ENCODE assay signal across 9 cellular contexts in the genomic region with DNA sequence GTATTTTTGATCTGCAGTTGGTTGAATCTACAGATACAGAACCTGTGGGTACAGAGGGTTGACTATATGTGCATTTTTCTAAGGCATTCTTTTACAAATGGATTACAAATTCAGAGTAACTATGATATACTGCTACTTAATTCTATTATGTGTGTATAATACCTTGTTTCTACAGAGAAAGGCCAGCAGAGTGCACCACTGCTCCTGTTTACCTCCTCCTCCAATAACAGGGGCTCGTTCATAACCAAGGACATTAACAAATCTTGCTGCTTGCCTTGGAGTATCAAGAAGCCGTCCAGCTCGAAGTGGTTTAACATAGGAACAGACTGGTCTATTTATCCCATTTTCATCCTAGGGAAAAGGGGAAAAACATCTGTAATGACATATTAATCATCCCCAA. TPM values are rescaled to one million over a fixed set of nuclear protein-coding genes. Genes with fewer than 3 reads are reported as not detected.
A peak's percentile ranks its signal among the peaks of the same experiment; 100 is the strongest.
DNase-seq lines count a peak whose midpoint lies in the region; ATAC-seq, FAIRE-seq and TF ChIP-seq lines count a peak whose summit lies in the region.
"Had no signal": no experiment of that assay in that cellular context is flagged by ENCODE, and none has a peak within 500 bp of the region (broad histone marks: within the 10 kb centered on the region; RNA-seq: fewer than 3 reads in every experiment).

No MANE protein-coding gene starts in this region.

- POLR2A ChIA-PET in HEK293T (lab: Yijun Ruan, JAX): no interaction called here

- H3K27ac Mint-ChIP-seq in activated naive CD8-positive, alpha-beta T cell treated with anti-CD3 and anti-CD28 coated beads, Interleukin-2, amount 50 U/mL, for 24 hours: no peak overlapping the region

- ATAC-seq in activated naive CD8-positive, alpha-beta T cell treated with anti-CD3 and anti-CD28 coated beads, Interleukin-2, amount 50 U/mL, for 24 hours: no peak
- ATAC-seq in GM19455 (IDR thresholded peaks at IDR 0.05; ENCODE audit: unreplicated experiment): no peak

- H3K4me1 Mint-ChIP-seq in activated naive CD8-positive, alpha-beta T cell treated with anti-CD3 and anti-CD28 coated beads, Interleukin-2, amount 50 U/mL, for 24 hours: peaks cover 2% of the 10 kb centered on the region

- H3K4me3 ChIP-seq in fibroblast of pulmonary artery (replicated peaks; ENCODE audit: low read depth, low read length): no peak overlapping the region

- in situ Hi-C loops in SK-MEL-5 (cut with HindIII; ENCODE audit: low pct_unique_long_range_greater_than_20kb, low sequenced_read_pairs): no loop called here

- no peak overlapping the region for H3K4me3 Mint-ChIP-seq in activated naive CD8-positive, alpha-beta T cell treated with anti-CD3 and anti-CD28 coated beads, Interleukin-2, amount 50 U/mL, for 24 hours

- TF ChIP-seq CTCF in D721Med (IDR thresholded peaks at IDR 0.05; ENCODE audit: insufficient read depth, missing control alignments) (peak; percentile 33), fibroblast of pulmonary artery (IDR thresholded peaks at IDR 0.05; ENCODE audit: low read length, missing control alignments) (peak; percentile 28)

- CTCF ChIA-PET in HEK293T (lab: Yijun Ruan, JAX): no interaction called here

- DNase-seq in D721Med (ENCODE audit: insufficient read length, low spot score): no peak
- peak; percentile 19 for DNase-seq in HEK293T (ENCODE audit: extremely low spot score)
- DNase-seq in SK-MEL-5 (ENCODE audit: low read depth, low spot score): peak; percentile 72
- DNase-seq in fibroblast of pulmonary artery (ENCODE audit: low read depth): peak; percentile 44
- no peak for DNase-seq in cardiac septum (ENCODE audit: low spot score)
- DNase-seq in activated naive CD8-positive, alpha-beta T cell treated with anti-CD3 and anti-CD28 coated beads, Interleukin-2, amount 50 U/mL, for 24 hours: no peak
- DNase-seq in NCI-H774 (lab: John Stamatoyannopoulos, UW): no peak
- DNase-seq: activated naive CD4-positive, alpha-beta T cell treated with anti-CD3 and anti-CD28 coated beads, Interleukin-2, amount 50 U/mL, for 16 hours had no signal

- FAIRE-seq in D721Med (lab: Jason Lieb, UNC): no peak

- no peaks in the 10 kb centered on the region for H3K9me3 Mint-ChIP-seq in activated naive CD8-positive, alpha-beta T cell treated with anti-CD3 and anti-CD28 coated beads, Interleukin-2, amount 50 U/mL, for 24 hours

- H3K27me3 Mint-ChIP-seq in activated naive CD8-positive, alpha-beta T cell treated with anti-CD3 and anti-CD28 coated beads, Interleukin-2, amount 50 U/mL, for 24 hours: no peaks in the 10 kb centered on the region

- no peaks in the 10 kb centered on the region for H3K36me3 Mint-ChIP-seq in activated naive CD8-positive, alpha-beta T cell treated with anti-CD3 and anti-CD28 coated beads, Interleukin-2, amount 50 U/mL, for 24 hours (ENCODE audit: low read depth)

- intact Hi-C loops in cardiac septum (cut with DNase I): no loop called here

TF ChIP-seq in HEK293T, 16 proteins besides CTCF, POLR2A, EP300 and RAD21:
- no peak for TF ChIP-seq BHLHE40 (IDR thresholded peaks at IDR 0.05; ENCODE audit: borderline replicate concordance)
- TF ChIP-seq ELF4 (IDR thresholded peaks at IDR 0.05): no peak
- TF ChIP-seq ZNF384 (IDR thresholded peaks at IDR 0.05): no peak
- TF ChIP-seq CTBP1 (IDR thresholded peaks at IDR 0.05; ENCODE audit: borderline replicate concordance): no peak
- no peak for TF ChIP-seq NFRKB (IDR thresholded peaks at IDR 0.05)
- TF ChIP-seq SP1 (IDR thresholded peaks at IDR 0.05): no peak
- TF ChIP-seq PKNOX1 (IDR thresholded peaks at IDR 0.05): no peak
- no peak for TF ChIP-seq L3MBTL2 (conservative IDR thresholded peaks at IDR 0.05)
- TF ChIP-seq LEF1 (IDR thresholded peaks at IDR 0.05; ENCODE audit: borderline replicate concordance): no peak
- TF ChIP-seq HDGF (IDR thresholded peaks at IDR 0.05; ENCODE audit: borderline replicate concordance): no peak
- TF ChIP-seq SUZ12 (IDR thresholded peaks at IDR 0.05): no peak
- no peak for TF ChIP-seq FOXK2 (IDR thresholded peaks at IDR 0.05)
- TF ChIP-seq FOXA1 (IDR thresholded peaks at IDR 0.05): no peak
- TF ChIP-seq TARDBP (IDR thresholded peaks at IDR 0.05): no peak
- TF ChIP-seq ARNT (IDR thresholded peaks at IDR 0.05): no peak
TF ChIP-seq in HEK293T: peak in this region for 0.

RNA-seq across cellular contexts. Expression of gene CEP76, which starts 16.4 kb away (rescaled TPM):
- total RNA-seq in SK-MEL-5 (2014; rRNA removed; shearing (Covaris generic)): 9.0 and 12.6 TPM in 2 replicates
- 6.4 and 8.3 TPM in 2 replicates for polyA plus RNA-seq in SK-MEL-5 (2015; cell fraction: cytosol; rRNA removed)
- 11.5 and 19.3 TPM in 2 replicates for polyA plus RNA-seq in SK-MEL-5 (2015; cell fraction: nucleus; rRNA removed)
- 3.2 TPM for total RNA-seq in cardiac septum

RNA-seq across cellular contexts. Expression of gene PSMG2, which starts 16.7 kb away (rescaled TPM):
- total RNA-seq in SK-MEL-5 (2014; rRNA removed; shearing (Covaris generic)): 99.7 and 116 TPM in 2 replicates
- polyA plus RNA-seq in SK-MEL-5 (2015; cell fraction: cytosol; rRNA removed): 54.0 and 78.2 TPM in 2 replicates
- polyA plus RNA-seq in SK-MEL-5 (2015; cell fraction: nucleus; rRNA removed): 53.1 and 61.6 TPM in 2 replicates
- total RNA-seq in cardiac septum: 43.8 TPM

RNA-seq across cellular contexts. Expression of gene SPIRE1, which starts 28.2 kb away (rescaled TPM):
- 55.6 and 59.3 TPM in 2 replicates for total RNA-seq in SK-MEL-5 (2014; rRNA removed; shearing (Covaris generic))
- 29.9 and 45.4 TPM in 2 replicates for polyA plus RNA-seq in SK-MEL-5 (2015; cell fraction: cytosol; rRNA removed)
- polyA plus RNA-seq in SK-MEL-5 (2015; cell fraction: nucleus; rRNA removed): 32.1 and 52.9 TPM in 2 replicates
- 87.1 TPM for total RNA-seq in cardiac septum

Comparison
In these comparisons a context has a peak if more than half of its experiments do, and no peak if none do; other contexts are left out.
1. DNase-seq: peak in HEK293T (single experiment), SK-MEL-5 (single experiment) and fibroblast of pulmonary artery (single experiment); none in D721Med (single experiment), cardiac septum (single experiment), activated naive CD8-positive, alpha-beta T cell treated with anti-CD3 and anti-CD28 coated beads, Interleukin-2, amount 50 U/mL, for 24 hours (single experiment) and NCI-H774 (single experiment).